In the genomic region with DNA sequence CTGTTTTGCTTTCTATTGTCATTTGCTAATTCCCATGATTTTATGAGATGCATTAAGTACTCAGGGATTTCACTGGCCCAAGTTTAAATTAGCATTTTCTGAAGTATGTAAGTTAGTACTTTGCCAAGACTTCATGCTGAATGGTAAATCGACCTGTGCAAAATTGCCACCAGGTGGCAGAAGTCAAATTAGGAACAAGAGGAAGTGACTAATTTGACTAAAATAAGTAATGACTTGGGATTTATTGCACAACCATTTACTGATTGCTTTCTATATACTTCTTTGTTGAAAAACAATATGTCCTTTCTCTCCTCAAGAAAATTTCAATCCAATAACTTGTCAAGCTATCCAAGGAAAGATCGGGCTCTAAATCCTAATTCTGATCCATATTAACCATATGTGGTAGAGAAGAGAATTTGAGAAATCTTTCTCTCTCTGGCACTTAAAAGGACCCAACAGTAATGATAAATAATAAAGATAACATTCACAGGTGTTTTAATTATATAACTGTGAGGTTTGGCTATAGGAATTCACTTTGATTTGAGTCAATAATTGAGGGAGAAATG, we compare ENCODE assay signal across 8 cellular contexts.
DNase-seq lines count a peak whose midpoint lies in the region; ATAC-seq and TF ChIP-seq lines count a peak whose summit lies in the region.

No MANE protein-coding gene starts in this region.

- H3K27me3 ChIP-seq in Loucy (ENCODE audit: insufficient read depth, low read length, poor library complexity, severe bottlenecking) (no peaks in the 10 kb centered on the region), stomach (no peaks in the 10 kb centered on the region)

- H2AFZ ChIP-seq in Loucy (ENCODE audit: low read length) = no peak overlapping the region

- no peaks in the 10 kb centered on the region for H4K20me1 ChIP-seq in Loucy (ENCODE audit: insufficient read depth, low read length, poor library complexity, severe bottlenecking)

- peak; percentile 51 for ATAC-seq in GM19035 (IDR thresholded peaks at IDR 0.05; ENCODE audit: unreplicated experiment)
- no peak for ATAC-seq in HG03521 (IDR thresholded peaks at IDR 0.05; ENCODE audit: unreplicated experiment)
- ATAC-seq in HG03196 (IDR thresholded peaks at IDR 0.05; ENCODE audit: unreplicated experiment) = no peak

- 36 to 43% (median 38%) methylated on average over 2 of the region's 2 CpGs for WGBS in stomach, 5 donors

- no peak for TF ChIP-seq EP300 in stomach (IDR thresholded peaks at IDR 0.05)

- H3K4me2 ChIP-seq in Loucy (ENCODE audit: low read depth, low read length, poor library complexity, severe bottlenecking) = no peak overlapping the region

- intact Hi-C loops in stomach (cut with DNase I; ENCODE audit: low total_unique reads) = no loop called here

- H3K27ac ChIP-seq in VCaP = no peak overlapping the region
- no peak overlapping the region for H3K27ac ChIP-seq in stomach

- H3K9me2 ChIP-seq in Loucy (replicated peaks; ENCODE audit: low read depth, low read length) = no peaks in the 10 kb centered on the region

- no peak for TF ChIP-seq POLR2A in stomach (IDR thresholded peaks at IDR 0.05)

- no peaks in the 10 kb centered on the region for H3F3A ChIP-seq in Loucy (ENCODE audit: low read depth)

- DNase-seq in DMS 273 treated with DMSO at 0.1 percent for 48 hours (lab: John Stamatoyannopoulos, UW) (peak; percentile 4), iPS DF 19.7 (ENCODE audit: low read depth, low spot score) (peak; percentile 9), stomach (peak; percentile 37)

- H3K79me2 ChIP-seq in Loucy (ENCODE audit: insufficient read depth, low read length) = no peaks in the 10 kb centered on the region

- H3K4me1 ChIP-seq in Loucy (ENCODE audit: insufficient read depth, low read length, poor library complexity, severe bottlenecking) (no peaks in the 10 kb centered on the region), stomach (no peaks in the 10 kb centered on the region)

- H3K9me3 ChIP-seq in Loucy (ENCODE audit: insufficient read depth, low read depth, low read length) (no peaks in the 10 kb centered on the region), stomach (no peaks in the 10 kb centered on the region)

- H3K36me3 ChIP-seq in Loucy (ENCODE audit: insufficient read depth, low read length) (no peaks in the 10 kb centered on the region), stomach (no peaks in the 10 kb centered on the region)

- no peak overlapping the region for H3K9ac ChIP-seq in Loucy (ENCODE audit: low read depth, low read length, poor library complexity, severe bottlenecking)

- TF ChIP-seq CTCF in Loucy (conservative IDR thresholded peaks at IDR 0.05; ENCODE audit: low read length) (peak; percentile 74), VCaP (conservative IDR thresholded peaks at IDR 0.05) (peak; percentile 83), stomach (IDR thresholded peaks at IDR 0.05) (peak in 2 of 7 experiments; percentile 29 to 39)

- H3K4me3 ChIP-seq in Loucy (ENCODE audit: low read length, poor library complexity, severe bottlenecking) (no peak overlapping the region), stomach (no peak overlapping the region)
